In the genomic region with DNA sequence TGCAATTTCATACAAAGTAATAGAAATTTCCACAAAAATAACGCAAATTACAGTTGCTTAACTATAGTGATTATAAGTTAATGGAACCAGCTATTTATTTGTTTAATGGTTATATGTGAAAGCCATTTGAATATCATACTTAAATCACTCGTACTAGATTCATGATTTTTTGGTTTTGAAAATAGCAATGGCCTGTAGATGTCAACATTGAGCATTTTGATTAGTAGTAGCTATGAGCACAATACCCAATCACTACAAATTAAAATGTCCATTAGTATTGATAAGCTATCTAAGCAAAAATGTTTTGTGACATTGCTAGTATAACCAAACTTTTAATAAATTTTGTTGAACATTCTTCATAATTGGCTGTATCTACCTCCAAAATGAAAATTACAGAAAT, we compare ENCODE assay signal across 3 cellular contexts.
TF ChIP-seq lines count a peak whose summit lies in the region.

No MANE protein-coding gene starts in this region.

TF ChIP-seq in SK-N-SH, 30 proteins besides CTCF, POLR2A, EP300 and RAD21:
- TF ChIP-seq RCOR1 (IDR thresholded peaks at IDR 0.05; ENCODE audit: low read length) = no peak
- no peak for TF ChIP-seq RXRA (IDR thresholded peaks at IDR 0.05; ENCODE audit: borderline replicate concordance, low read depth)
- TF ChIP-seq, protein P1, sequence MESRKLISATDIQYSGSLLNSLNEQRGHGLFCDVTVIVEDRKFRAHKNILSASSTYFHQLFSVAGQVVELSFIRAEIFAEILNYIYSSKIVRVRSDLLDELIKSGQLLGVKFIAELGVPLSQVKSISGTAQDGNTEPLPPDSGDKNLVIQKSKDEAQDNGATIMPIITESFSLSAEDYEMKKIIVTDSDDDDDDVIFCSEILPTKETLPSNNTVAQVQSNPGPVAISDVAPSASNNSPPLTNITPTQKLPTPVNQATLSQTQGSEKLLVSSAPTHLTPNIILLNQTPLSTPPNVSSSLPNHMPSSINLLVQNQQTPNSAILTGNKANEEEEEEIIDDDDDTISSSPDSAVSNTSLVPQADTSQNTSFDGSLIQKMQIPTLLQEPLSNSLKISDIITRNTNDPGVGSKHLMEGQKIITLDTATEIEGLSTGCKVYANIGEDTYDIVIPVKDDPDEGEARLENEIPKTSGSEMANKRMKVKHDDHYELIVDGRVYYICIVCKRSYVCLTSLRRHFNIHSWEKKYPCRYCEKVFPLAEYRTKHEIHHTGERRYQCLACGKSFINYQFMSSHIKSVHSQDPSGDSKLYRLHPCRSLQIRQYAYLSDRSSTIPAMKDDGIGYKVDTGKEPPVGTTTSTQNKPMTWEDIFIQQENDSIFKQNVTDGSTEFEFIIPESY (IDR thresholded peaks at IDR 0.05; ENCODE audit: borderline replicate concordance, low read depth) = no peak
- no peak for TF ChIP-seq FOXJ3 (CRISPR knock-in tag; IDR thresholded peaks at IDR 0.05)
- TF ChIP-seq SMC3 (IDR thresholded peaks at IDR 0.05; ENCODE audit: low read depth, low read length) = no peak
- TF ChIP-seq, protein P2, sequence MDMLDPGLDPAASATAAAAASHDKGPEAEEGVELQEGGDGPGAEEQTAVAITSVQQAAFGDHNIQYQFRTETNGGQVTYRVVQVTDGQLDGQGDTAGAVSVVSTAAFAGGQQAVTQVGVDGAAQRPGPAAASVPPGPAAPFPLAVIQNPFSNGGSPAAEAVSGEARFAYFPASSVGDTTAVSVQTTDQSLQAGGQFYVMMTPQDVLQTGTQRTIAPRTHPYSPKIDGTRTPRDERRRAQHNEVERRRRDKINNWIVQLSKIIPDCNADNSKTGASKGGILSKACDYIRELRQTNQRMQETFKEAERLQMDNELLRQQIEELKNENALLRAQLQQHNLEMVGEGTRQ (IDR thresholded peaks at IDR 0.05; ENCODE audit: borderline replicate concordance, low read depth, low read length) = no peak
- no peak for TF ChIP-seq NFIC (IDR thresholded peaks at IDR 0.05; ENCODE audit: borderline replicate concordance)
- TF ChIP-seq, protein P3, sequence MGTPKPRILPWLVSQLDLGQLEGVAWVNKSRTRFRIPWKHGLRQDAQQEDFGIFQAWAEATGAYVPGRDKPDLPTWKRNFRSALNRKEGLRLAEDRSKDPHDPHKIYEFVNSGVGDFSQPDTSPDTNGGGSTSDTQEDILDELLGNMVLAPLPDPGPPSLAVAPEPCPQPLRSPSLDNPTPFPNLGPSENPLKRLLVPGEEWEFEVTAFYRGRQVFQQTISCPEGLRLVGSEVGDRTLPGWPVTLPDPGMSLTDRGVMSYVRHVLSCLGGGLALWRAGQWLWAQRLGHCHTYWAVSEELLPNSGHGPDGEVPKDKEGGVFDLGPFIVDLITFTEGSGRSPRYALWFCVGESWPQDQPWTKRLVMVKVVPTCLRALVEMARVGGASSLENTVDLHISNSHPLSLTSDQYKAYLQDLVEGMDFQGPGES (IDR thresholded peaks at IDR 0.05; ENCODE audit: low read depth, low read length) = no peak
- no peak for TF ChIP-seq YY1 (IDR thresholded peaks at IDR 0.05; ENCODE audit: low read depth)
- no peak for TF ChIP-seq USF1 (IDR thresholded peaks at IDR 0.05; ENCODE audit: borderline replicate concordance, low read depth)
- no peak for TF ChIP-seq TAF1 (IDR thresholded peaks at IDR 0.05; ENCODE audit: borderline replicate concordance, low read depth, low read length)
- no peak for TF ChIP-seq TEAD4 (IDR thresholded peaks at IDR 0.05; ENCODE audit: borderline replicate concordance, insufficient read depth)
- no peak for TF ChIP-seq FOSL2 (IDR thresholded peaks at IDR 0.05; ENCODE audit: borderline replicate concordance, low read depth)

TF ChIP-seq in SK-N-SH treated with all-trans-retinoic acid at 6 μM for 48 hours, 23 proteins besides CTCF, POLR2A, EP300 and RAD21:
- no peak for TF ChIP-seq ESRRG (CRISPR knock-in tag; IDR thresholded peaks at IDR 0.05)
- no peak for TF ChIP-seq CSDC2 (CRISPR knock-in tag; IDR thresholded peaks at IDR 0.05)
- no peak for TF ChIP-seq TCF4 (CRISPR knock-in tag; IDR thresholded peaks at IDR 0.05; ENCODE audit: borderline replicate concordance)
- TF ChIP-seq, protein P4, sequence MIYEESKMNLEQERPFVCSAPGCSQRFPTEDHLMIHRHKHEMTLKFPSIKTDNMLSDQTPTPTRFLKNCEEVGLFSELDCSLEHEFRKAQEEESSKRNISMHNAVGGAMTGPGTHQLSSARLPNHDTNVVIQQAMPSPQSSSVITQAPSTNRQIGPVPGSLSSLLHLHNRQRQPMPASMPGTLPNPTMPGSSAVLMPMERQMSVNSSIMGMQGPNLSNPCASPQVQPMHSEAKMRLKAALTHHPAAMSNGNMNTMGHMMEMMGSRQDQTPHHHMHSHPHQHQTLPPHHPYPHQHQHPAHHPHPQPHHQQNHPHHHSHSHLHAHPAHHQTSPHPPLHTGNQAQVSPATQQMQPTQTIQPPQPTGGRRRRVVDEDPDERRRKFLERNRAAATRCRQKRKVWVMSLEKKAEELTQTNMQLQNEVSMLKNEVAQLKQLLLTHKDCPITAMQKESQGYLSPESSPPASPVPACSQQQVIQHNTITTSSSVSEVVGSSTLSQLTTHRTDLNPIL (CRISPR knock-in tag; IDR thresholded peaks at IDR 0.05; ENCODE audit: low read depth) = no peak
- no peak for TF ChIP-seq OSR1 (CRISPR knock-in tag; IDR thresholded peaks at IDR 0.05)
- no peak for TF ChIP-seq ZFP3 (CRISPR knock-in tag; IDR thresholded peaks at IDR 0.05)
- TF ChIP-seq GLIS3 (CRISPR knock-in tag; IDR thresholded peaks at IDR 0.05) = no peak
- TF ChIP-seq PPARA (CRISPR knock-in tag; IDR thresholded peaks at IDR 0.05; ENCODE audit: borderline replicate concordance) = no peak
- no peak for TF ChIP-seq ZNF8 (CRISPR knock-in tag; IDR thresholded peaks at IDR 0.05)
- no peak for TF ChIP-seq ZC3H10 (CRISPR knock-in tag; IDR thresholded peaks at IDR 0.05)
- no peak for TF ChIP-seq BACH2 (CRISPR knock-in tag; IDR thresholded peaks at IDR 0.05; ENCODE audit: borderline replicate concordance)
- no peak for TF ChIP-seq ZNF70 (CRISPR knock-in tag; IDR thresholded peaks at IDR 0.05)
- TF ChIP-seq ZFP30 (CRISPR knock-in tag; IDR thresholded peaks at IDR 0.05) = no peak
- TF ChIP-seq SNAI2 (CRISPR knock-in tag; IDR thresholded peaks at IDR 0.05) = no peak
- TF ChIP-seq ISL1 (CRISPR knock-in tag; IDR thresholded peaks at IDR 0.05) = no peak
- TF ChIP-seq, protein P5, sequence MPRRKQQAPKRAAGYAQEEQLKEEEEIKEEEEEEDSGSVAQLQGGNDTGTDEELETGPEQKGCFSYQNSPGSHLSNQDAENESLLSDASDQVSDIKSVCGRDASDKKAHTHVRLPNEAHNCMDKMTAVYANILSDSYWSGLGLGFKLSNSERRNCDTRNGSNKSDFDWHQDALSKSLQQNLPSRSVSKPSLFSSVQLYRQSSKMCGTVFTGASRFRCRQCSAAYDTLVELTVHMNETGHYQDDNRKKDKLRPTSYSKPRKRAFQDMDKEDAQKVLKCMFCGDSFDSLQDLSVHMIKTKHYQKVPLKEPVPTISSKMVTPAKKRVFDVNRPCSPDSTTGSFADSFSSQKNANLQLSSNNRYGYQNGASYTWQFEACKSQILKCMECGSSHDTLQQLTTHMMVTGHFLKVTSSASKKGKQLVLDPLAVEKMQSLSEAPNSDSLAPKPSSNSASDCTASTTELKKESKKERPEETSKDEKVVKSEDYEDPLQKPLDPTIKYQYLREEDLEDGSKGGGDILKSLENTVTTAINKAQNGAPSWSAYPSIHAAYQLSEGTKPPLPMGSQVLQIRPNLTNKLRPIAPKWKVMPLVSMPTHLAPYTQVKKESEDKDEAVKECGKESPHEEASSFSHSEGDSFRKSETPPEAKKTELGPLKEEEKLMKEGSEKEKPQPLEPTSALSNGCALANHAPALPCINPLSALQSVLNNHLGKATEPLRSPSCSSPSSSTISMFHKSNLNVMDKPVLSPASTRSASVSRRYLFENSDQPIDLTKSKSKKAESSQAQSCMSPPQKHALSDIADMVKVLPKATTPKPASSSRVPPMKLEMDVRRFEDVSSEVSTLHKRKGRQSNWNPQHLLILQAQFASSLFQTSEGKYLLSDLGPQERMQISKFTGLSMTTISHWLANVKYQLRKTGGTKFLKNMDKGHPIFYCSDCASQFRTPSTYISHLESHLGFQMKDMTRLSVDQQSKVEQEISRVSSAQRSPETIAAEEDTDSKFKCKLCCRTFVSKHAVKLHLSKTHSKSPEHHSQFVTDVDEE (CRISPR knock-in tag; IDR thresholded peaks at IDR 0.05) = no peak

TF ChIP-seq in WTC11, 78 proteins besides CTCF, POLR2A, EP300 and RAD21:
- no peak for TF ChIP-seq SMAD4 (CRISPR knock-in tag; IDR thresholded peaks at IDR 0.05)
- TF ChIP-seq ZNF425 (CRISPR knock-in tag; conservative IDR thresholded peaks at IDR 0.05) = no peak
- no peak for TF ChIP-seq MYBL2 (CRISPR knock-in tag; IDR thresholded peaks at IDR 0.05)
- no peak for TF ChIP-seq RELA (CRISPR knock-in tag; IDR thresholded peaks at IDR 0.05; ENCODE audit: borderline replicate concordance)
- TF ChIP-seq FOXK1 (CRISPR knock-in tag; IDR thresholded peaks at IDR 0.05) = no peak
- no peak for TF ChIP-seq GRHL2 (CRISPR knock-in tag; IDR thresholded peaks at IDR 0.05; ENCODE audit: insufficient replicate concordance, severe bottlenecking)
- TF ChIP-seq RORB (CRISPR knock-in tag; IDR thresholded peaks at IDR 0.05) = no peak
- no peak for TF ChIP-seq ERG (CRISPR knock-in tag; IDR thresholded peaks at IDR 0.05)
- TF ChIP-seq FOXP1 (CRISPR knock-in tag; IDR thresholded peaks at IDR 0.05; ENCODE audit: borderline replicate concordance) = no peak
